In genomic region chr6:90110971-90111370, GRCh38 we compare ENCODE assay signal across 15 cellular contexts.
DNase-seq lines count a peak whose midpoint lies in the region; ATAC-seq lines count a peak whose summit lies in the region.
"Had no signal": no experiment of that assay in that cellular context is flagged by ENCODE, and none has a peak within 500 bp of the region (broad histone marks: within the 10 kb centered on the region; RNA-seq: fewer than 3 reads in every experiment).

No MANE protein-coding gene starts in this region.

- intact Hi-C loops in aorta (cut with DNase I) = no loop called here

- no peak overlapping the region for H3K4me3 ChIP-seq in aorta (ENCODE audit: low read length in 2 of 2)
- H3K4me3 ChIP-seq: esophagus squamous epithelium, transverse colon had no signal

- peak overlapping the region; percentile 83 to 85 for H3K27ac Mint-ChIP-seq in T-cell
- H3K27ac Mint-ChIP-seq in activated CD8-positive, alpha-beta memory T cell treated with anti-CD3 and anti-CD28 coated beads, Interleukin-2, amount 10 ng/mL, durations not matched to agents 7 days and 5 days = peak overlapping the region; percentile 69

- H3K27me3 ChIP-seq in aorta (ENCODE audit: control insufficient read depth in 1 of 2, insufficient read depth in 2 of 2, low read length in 1 of 2) = no peaks in the 10 kb centered on the region
- H3K27me3 ChIP-seq: esophagus squamous epithelium, transverse colon had no signal

- DNase-seq in T-cell (peak in 33 of 34 experiments; percentile 31 to 79 (median 62)), dermis blood vessel endothelial cell (no peak), NCI-H446 (lab: John Stamatoyannopoulos, UW) (no peak), aorta (no peak), DMS53 treated with DMSO at 0.1 percent for 48 hours (lab: John Stamatoyannopoulos, UW; ENCODE audit: unreplicated experiment) (no peak)
- DNase-seq in activated CD8-positive, alpha-beta memory T cell treated with anti-CD3 and anti-CD28 coated beads, Interleukin-2, amount 10 ng/mL, durations not matched to agents 7 days and 5 days = peak; percentile 94
- peak; percentile 46 for DNase-seq in effector CD4-positive, alpha-beta T cell
- peak; percentile 17 to 34 for DNase-seq in stimulated activated CD8-positive, alpha-beta memory T cell treated with anti-CD3 and anti-CD28 coated beads, Interleukin-4, amount 100 ng/mL, for 1 hour (ENCODE audit: low read depth in 2 of 2, low spot score in 1 of 2)
- DNase-seq: C1 segment of cervical spinal cord, esophagus squamous epithelium, H9, OCI-M1, transverse colon had no signal

- no peaks in the 10 kb centered on the region for H3K36me3 ChIP-seq in aorta (ENCODE audit: control insufficient read depth in 1 of 2, insufficient read depth in 2 of 2, low read length in 1 of 2)
- H3K36me3 ChIP-seq: esophagus squamous epithelium, transverse colon had no signal

- H3K4me3 Mint-ChIP-seq in T-cell = peak overlapping the region; percentile 21 to 45 (median 31)
- H3K4me3 Mint-ChIP-seq in activated CD8-positive, alpha-beta memory T cell treated with anti-CD3 and anti-CD28 coated beads, Interleukin-2, amount 10 ng/mL, durations not matched to agents 7 days and 5 days = no peak overlapping the region
- H3K4me3 Mint-ChIP-seq: H9, IgD-negative memory B cell had no signal

- no peaks in the 10 kb centered on the region for H3K27me3 Mint-ChIP-seq in T-cell
- H3K27me3 Mint-ChIP-seq in activated CD8-positive, alpha-beta memory T cell treated with anti-CD3 and anti-CD28 coated beads, Interleukin-2, amount 10 ng/mL, durations not matched to agents 7 days and 5 days = peaks cover 4% of the 10 kb centered on the region
- H3K27me3 Mint-ChIP-seq: IgD-negative memory B cell had no signal

- no peaks in the 10 kb centered on the region for H3K4me1 ChIP-seq in aorta (ENCODE audit: control insufficient read depth in 1 of 2, insufficient read depth in 2 of 2, low read length in 2 of 2)
- H3K4me1 ChIP-seq: esophagus squamous epithelium had no signal

- no peaks in the 10 kb centered on the region for H3K9me3 ChIP-seq in aorta (ENCODE audit: control insufficient read depth, low read length)

- peak; percentile 69 to 86 (median 78) for ATAC-seq in T-cell (replicated peaks in 1 of 4)
- peak; percentile 69 for ATAC-seq in activated CD8-positive, alpha-beta memory T cell treated with anti-CD3 and anti-CD28 coated beads, Interleukin-2, amount 10 ng/mL, durations not matched to agents 7 days and 5 days
- no peak for ATAC-seq in aorta (ENCODE audit: low FRiP score)
- ATAC-seq: sciatic nerve had no signal

- 93 to 94% methylated on average over 5 of the region's 5 CpGs for WGBS in aorta, 2 donors

- no peak overlapping the region for H3K27ac ChIP-seq in aorta (ENCODE audit: low read depth in 1 of 2, low read length in 2 of 2)
- H3K27ac ChIP-seq: esophagus squamous epithelium, transverse colon had no signal

- H3K9me3 Mint-ChIP-seq in T-cell = peaks cover 8 to 24% (median 16%) of the 10 kb centered on the region in 3 donors
- H3K9me3 Mint-ChIP-seq in activated CD8-positive, alpha-beta memory T cell treated with anti-CD3 and anti-CD28 coated beads, Interleukin-2, amount 10 ng/mL, durations not matched to agents 7 days and 5 days (ENCODE audit: low read depth) = peaks cover 17% of the 10 kb centered on the region

- peaks cover 22% of the 10 kb centered on the region for H3K36me3 Mint-ChIP-seq in T-cell
- peaks cover 38% of the 10 kb centered on the region for H3K36me3 Mint-ChIP-seq in activated CD8-positive, alpha-beta memory T cell treated with anti-CD3 and anti-CD28 coated beads, Interleukin-2, amount 10 ng/mL, durations not matched to agents 7 days and 5 days

- CTCF ChIA-PET in T-cell (lab: Charles Lee) = interaction anchor here (0.6 to 2.3 kb wide), 5 partner anchors 13 to 171 kb away, joined by 3 to 9 read pairs (median 4); no protein-coding TSS in a partner anchor
- CTCF ChIA-PET in activated CD8-positive, alpha-beta memory T cell treated with anti-CD3 and anti-CD28 coated beads, Interleukin-2, amount 10 ng/mL, durations not matched to agents 7 days and 5 days (lab: Charles Lee) = interaction anchor here (0.7 to 4.0 kb wide), 7 partner anchors 28 to 427 kb away, joined by 3 to 26 read pairs (median 4); no protein-coding TSS in a partner anchor

- POLR2A ChIA-PET in T-cell (lab: Charles Lee) = interaction anchor here in 1 of 2 donors (0.6 kb wide), 1 partner anchor 71 kb away, joined by 3 read pairs; no protein-coding TSS in a partner anchor

- peaks cover 66 to 85% (median 72%) of the 10 kb centered on the region in 3 donors for H3K4me1 Mint-ChIP-seq in T-cell
- H3K4me1 Mint-ChIP-seq in activated CD8-positive, alpha-beta memory T cell treated with anti-CD3 and anti-CD28 coated beads, Interleukin-2, amount 10 ng/mL, durations not matched to agents 7 days and 5 days = peaks cover 57% of the 10 kb centered on the region

Comparison
In these comparisons a context has a peak if more than half of its experiments do, and no peak if none do; other contexts are left out.
1. DNase-seq: peak in T-cell (33 of 34), activated CD8-positive, alpha-beta memory T cell treated with anti-CD3 and anti-CD28 coated beads, Interleukin-2, amount 10 ng/mL, durations not matched to agents 7 days and 5 days (single experiment), effector CD4-positive, alpha-beta T cell (single experiment) and stimulated activated CD8-positive, alpha-beta memory T cell treated with anti-CD3 and anti-CD28 coated beads, Interleukin-4, amount 100 ng/mL, for 1 hour (2 of 2); none in dermis blood vessel endothelial cell (single experiment), NCI-H446 (0 of 2), aorta (0 of 2) and DMS53 treated with DMSO at 0.1 percent for 48 hours (single experiment).